ENCODE assay signal across 30 cellular contexts in the genomic region with DNA sequence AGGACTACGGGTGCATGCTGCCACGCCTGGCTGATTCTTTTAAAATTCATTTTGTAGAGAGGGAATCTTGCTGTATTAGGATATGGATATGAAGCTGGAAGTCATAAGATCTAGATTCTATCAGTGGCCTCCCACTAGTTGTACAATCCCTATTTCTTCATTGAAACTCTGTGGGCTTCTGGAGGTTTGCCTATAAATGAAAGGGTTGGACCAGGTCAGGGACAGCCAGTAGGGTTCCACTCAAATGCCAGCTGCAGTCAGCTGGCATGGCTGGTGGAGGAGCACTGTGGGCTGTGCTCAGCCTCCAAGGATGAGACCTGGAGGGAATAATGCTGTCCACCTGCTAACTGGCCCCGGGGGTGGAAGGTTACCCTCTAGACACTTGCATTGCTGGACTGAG.
"Had no signal": no experiment of that assay in that cellular context is flagged by ENCODE, and none has a peak within 500 bp of the region (broad histone marks: within the 10 kb centered on the region; RNA-seq: fewer than 3 reads in every experiment).

No MANE protein-coding gene starts in this region.

- DNase-seq: kidney glomerular epithelial cell; left cardiac atrium; lower lobe of right lung; mesendoderm; mucosa of descending colon; naive thymus-derived CD8-positive, alpha-beta T cell; occipital lobe; ovary; right lobe of liver; stimulated activated CD4-positive, alpha-beta T cell treated with anti-CD3 and anti-CD28 coated beads, Interleukin-12 subunit alpha, Interleukin-12 subunit beta, amount 100 ng/mL, for 4 hours; stimulated activated CD4-positive, alpha-beta T cell treated with anti-CD3 and anti-CD28 coated beads, Interleukin-15, amount 100 ng/mL, for 24 hours; stimulated activated CD4-positive, alpha-beta T cell treated with anti-CD3 and anti-CD28 coated beads, Interleukin-2, amount 100 ng/mL, for 24 hours; stimulated activated CD4-positive, alpha-beta T cell treated with anti-CD3 and anti-CD28 coated beads, Interleukin-4, amount 100 ng/mL, for 1 hour; stimulated activated naive B cell treated with anti-CD40 and anti-IgM and Interleukin-4, amounts not matched to agents 10 μg/mL and 1 μg/mL and 100 μg/mL, for 72 hours; stimulated activated naive CD8-positive, alpha-beta T cell treated with anti-CD3 and anti-CD28 coated beads, Interleukin-15, Interleukin-2, amounts not matched to agents 100 U/mL and 50 U/mL, for 24 hours; stomach; testis; thyroid gland; transverse colon; upper lobe of left lung had no signal

- H3K36me3 Mint-ChIP-seq: mesothelial cell of epicardium; naive thymus-derived CD8-positive, alpha-beta T cell; stimulated activated naive B cell treated with anti-CD40 and anti-IgM and Interleukin-4, amounts not matched to agents 10 μg/mL and 1 μg/mL and 100 μg/mL, for 72 hours had no signal

- H3K9me3 Mint-ChIP-seq: mesothelial cell of epicardium; naive thymus-derived CD8-positive, alpha-beta T cell; nephron; neural crest cell had no signal

- H3K9me3 ChIP-seq: lower lobe of right lung, mucosa of descending colon, neutrophil, ovary, right atrium auricular region, right lobe of liver, stomach, testis, thyroid gland, transverse colon, upper lobe of left lung, vagina had no signal

- H3K4me3 Mint-ChIP-seq: mesothelial cell of epicardium; naive thymus-derived CD8-positive, alpha-beta T cell; nephron; neural crest cell; stimulated activated naive B cell treated with anti-CD40 and anti-IgM and Interleukin-4, amounts not matched to agents 10 μg/mL and 1 μg/mL and 100 μg/mL, for 72 hours had no signal

- H3K27ac Mint-ChIP-seq: mesothelial cell of epicardium; nephron; progenitor cell of endocrine pancreas; stimulated activated naive B cell treated with anti-CD40 and anti-IgM and Interleukin-4, amounts not matched to agents 10 μg/mL and 1 μg/mL and 100 μg/mL, for 72 hours had no signal

- H3K27me3 ChIP-seq: hepatocyte, ovary, right atrium auricular region, right lobe of liver, testis, thyroid gland, transverse colon, upper lobe of left lung, vagina had no signal

- H3K27me3 Mint-ChIP-seq: naive thymus-derived CD8-positive, alpha-beta T cell had no signal

- ATAC-seq: left cardiac atrium; left lobe of liver; lower lobe of right lung; mucosa of descending colon; naive thymus-derived CD8-positive, alpha-beta T cell; right lobe of liver; stimulated activated naive B cell treated with anti-CD40 and anti-IgM and Interleukin-4, amounts not matched to agents 10 μg/mL and 1 μg/mL and 100 μg/mL, for 72 hours; stimulated activated naive CD8-positive, alpha-beta T cell treated with anti-CD3 and anti-CD28 coated beads, Interleukin-15, Interleukin-2, amounts not matched to agents 100 U/mL and 50 U/mL, for 24 hours had no signal

- H3K4me3 ChIP-seq: hepatocyte, lower lobe of right lung, mucosa of descending colon, ovary, right atrium auricular region, right lobe of liver, skin epidermis, stomach, testis, thyroid gland, transverse colon, upper lobe of left lung, vagina had no signal

- H3K4me1 Mint-ChIP-seq: nephron, neural crest cell had no signal

- H3K36me3 ChIP-seq: lower lobe of right lung, neutrophil, ovary, right atrium auricular region, right lobe of liver, stomach, thyroid gland, transverse colon, upper lobe of left lung, vagina had no signal

- H3K4me2 ChIP-seq: hepatocyte had no signal

- H2AFZ ChIP-seq: hepatocyte had no signal

- H3K4me1 ChIP-seq: lower lobe of right lung, right lobe of liver, stomach, testis, thyroid gland, transverse colon had no signal

- H3K27ac ChIP-seq: hepatocyte, lower lobe of right lung, neutrophil, ovary, right atrium auricular region, right lobe of liver, stomach, testis, thyroid gland, transverse colon, upper lobe of left lung, vagina had no signal
